1 cellular context compared by ENCODE assay signal in genomic region chr9:42802716-42803115, GRCh38.
TF ChIP-seq lines count a peak whose summit lies in the region.

No MANE protein-coding gene starts in this region.

TF ChIP-seq in HepG2, 621 proteins besides CTCF, POLR2A, EP300 and RAD21:
- peak; percentile 38; the same call in 1 of the 2 replicates for TF ChIP-seq MNT (IDR thresholded peaks at IDR 0.05)
